ENCODE assay signal across 16 cellular contexts in the genomic region with DNA sequence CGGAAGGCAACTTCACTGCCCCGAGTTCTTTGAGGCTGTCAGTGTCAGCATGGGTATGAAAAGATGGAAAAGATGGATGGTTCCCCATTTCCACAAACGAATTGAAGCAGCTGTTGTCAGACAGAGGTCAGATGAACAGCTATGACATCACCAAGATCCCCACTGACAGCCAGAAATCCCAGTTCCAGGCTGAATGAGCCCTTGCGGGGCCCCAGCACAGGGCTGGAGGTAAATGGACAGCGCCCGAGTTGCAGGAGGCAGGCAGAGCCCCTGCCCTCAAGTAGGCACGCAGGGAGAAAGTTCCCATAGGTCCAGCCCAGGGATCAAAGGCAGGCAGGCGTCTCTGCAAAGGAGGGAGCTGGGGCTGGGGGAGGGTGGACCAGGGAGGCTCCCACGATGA.
"Had no signal": no experiment of that assay in that cellular context is flagged by ENCODE, and none has a peak within 500 bp of the region (broad histone marks: within the 10 kb centered on the region; RNA-seq: fewer than 3 reads in every experiment).

No MANE protein-coding gene starts in this region.

- H3K4me3 Mint-ChIP-seq: activated CD8-positive, alpha-beta T cell treated with anti-CD3 and anti-CD28 coated beads for 36 hours; activated naive CD8-positive, alpha-beta T cell treated with anti-CD3 and anti-CD28 coated beads, Interleukin-2, amount 50 U/mL, for 24 hours; stimulated activated naive CD8-positive, alpha-beta T cell treated with anti-CD3 and anti-CD28 coated beads, Interleukin-15, Interleukin-2, amounts not matched to agents 100 ng/mL and 50 ng/mL, for 24 hours had no signal

- H3K9me3 Mint-ChIP-seq: activated CD8-positive, alpha-beta T cell treated with anti-CD3 and anti-CD28 coated beads for 36 hours; activated naive CD8-positive, alpha-beta T cell treated with anti-CD3 and anti-CD28 coated beads, Interleukin-2, amount 50 U/mL, for 24 hours; stimulated activated naive CD8-positive, alpha-beta T cell treated with anti-CD3 and anti-CD28 coated beads, Interleukin-15, Interleukin-2, amounts not matched to agents 100 ng/mL and 50 ng/mL, for 24 hours had no signal

- H3K9me3 ChIP-seq: colonic mucosa, neutrophil, sigmoid colon had no signal

- H3K27ac ChIP-seq: colonic mucosa, foreskin keratinocyte, neutrophil, sigmoid colon, WERI-Rb-1 had no signal

- H3K4me3 ChIP-seq: colonic mucosa, sigmoid colon had no signal

- H3K36me3 ChIP-seq: colonic mucosa, neutrophil, sigmoid colon, WERI-Rb-1 had no signal

- H3K27ac Mint-ChIP-seq: activated CD8-positive, alpha-beta T cell treated with anti-CD3 and anti-CD28 coated beads for 36 hours; activated naive CD8-positive, alpha-beta T cell treated with anti-CD3 and anti-CD28 coated beads, Interleukin-2, amount 50 U/mL, for 24 hours; progenitor cell of endocrine pancreas; stimulated activated naive CD8-positive, alpha-beta T cell treated with anti-CD3 and anti-CD28 coated beads, Interleukin-15, Interleukin-2, amounts not matched to agents 100 ng/mL and 50 ng/mL, for 24 hours had no signal

- H3K4me1 Mint-ChIP-seq: activated naive CD8-positive, alpha-beta T cell treated with anti-CD3 and anti-CD28 coated beads, Interleukin-2, amount 50 U/mL, for 24 hours had no signal

- ATAC-seq: activated CD8-positive, alpha-beta T cell treated with anti-CD3 and anti-CD28 coated beads for 36 hours; activated naive CD8-positive, alpha-beta T cell treated with anti-CD3 and anti-CD28 coated beads, Interleukin-2, amount 50 U/mL, for 24 hours; foreskin keratinocyte; left ventricle myocardium superior had no signal

- DNase-seq: activated CD4-positive, alpha-beta T cell treated with anti-CD3 and anti-CD28 coated beads for 4 hours; activated CD8-positive, alpha-beta memory T cell treated with anti-CD3 and anti-CD28 coated beads, Interleukin-2, amount 50 U/mL, for 4 hours; activated CD8-positive, alpha-beta T cell treated with anti-CD3 and anti-CD28 coated beads for 36 hours; activated naive CD4-positive, alpha-beta T cell treated with Interleukin-2 at 50 U/mL for 16 hours; activated naive CD8-positive, alpha-beta T cell treated with anti-CD3 and anti-CD28 coated beads, Interleukin-2, amount 50 U/mL, for 24 hours; colonic mucosa; foreskin keratinocyte; left ventricle myocardium superior; mesenchymal stem cell; sigmoid colon; stimulated activated CD4-positive, alpha-beta T cell treated with anti-CD3 and anti-CD28 coated beads, Interleukin-12 subunit alpha, Interleukin-12 subunit beta, amount 100 ng/mL, for 4 hours; T1000 had no signal

- H3K4me1 ChIP-seq: colonic mucosa, foreskin keratinocyte, sigmoid colon had no signal

- H3K27me3 ChIP-seq: colonic mucosa had no signal
